In the genomic region with DNA sequence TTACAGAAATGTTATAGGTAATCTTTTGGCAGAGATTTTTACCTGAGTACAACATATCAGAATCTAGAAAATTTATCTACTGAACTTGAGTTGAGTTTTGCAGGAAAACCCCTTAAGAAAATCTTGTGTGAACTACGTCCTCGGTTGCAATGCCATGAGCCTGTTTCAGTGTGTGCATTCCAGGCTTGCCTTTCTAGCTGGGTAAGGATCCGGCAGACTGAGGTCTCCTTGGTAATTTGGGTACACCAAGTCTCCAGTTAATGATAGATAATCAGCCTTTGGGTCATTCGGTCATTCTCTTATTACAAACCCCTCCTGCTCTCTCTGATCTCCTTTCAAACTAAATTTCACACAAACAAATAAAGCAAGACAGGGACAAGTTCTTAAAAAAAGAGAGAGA, we compare ENCODE assay signal across 16 cellular contexts. TPM values are rescaled to one million over a fixed set of nuclear protein-coding genes. Genes with fewer than 3 reads are reported as not detected.
"Had no signal": no experiment of that assay in that cellular context is flagged by ENCODE, and none has a peak within 500 bp of the region (broad histone marks: within the 10 kb centered on the region; RNA-seq: fewer than 3 reads in every experiment).

No MANE protein-coding gene starts in this region.

- H3K4me3 Mint-ChIP-seq: activated CD4-positive, alpha-beta memory T cell treated with anti-CD3 and anti-CD28 coated beads, Interleukin-2, amount 10 ng/mL, durations not matched to agents 7 days and 5 days; activated T-cell treated with anti-CD3 and anti-CD28 coated beads, Interleukin-2, amount 50 U/mL, for 4 hours; naive B cell; T-helper 17 cell had no signal

- DNase-seq: activated CD4-positive, alpha-beta memory T cell treated with anti-CD3 and anti-CD28 coated beads, Interleukin-2, amount 10 ng/mL, durations not matched to agents 7 days and 5 days; activated CD4-positive, alpha-beta T cell treated with anti-CD3 and anti-CD28 coated beads for 4 hours; activated effector memory CD4-positive, alpha-beta T cell treated with Interleukin-2 at 50 U/mL for 16 hours; activated naive CD4-positive, alpha-beta T cell treated with anti-CD3 and anti-CD28 coated beads, Interleukin-2, amount 50 U/mL, for 16 hours; activated T-cell treated with anti-CD3 and anti-CD28 coated beads, Interleukin-2, amount 50 U/mL, for 4 hours; foreskin fibroblast; midbrain; naive B cell; right lobe of liver; SIG-M5; spleen; T-helper 17 cell; thyroid gland had no signal

- H3K27ac ChIP-seq: cardiac muscle cell, spleen, thyroid gland had no signal

- H3K9me3 Mint-ChIP-seq: activated CD4-positive, alpha-beta memory T cell treated with anti-CD3 and anti-CD28 coated beads, Interleukin-2, amount 10 ng/mL, durations not matched to agents 7 days and 5 days had no signal

- H3K4me3 ChIP-seq: cardiac muscle cell, lung, right lobe of liver, spleen, thyroid gland had no signal

- H3K9me3 ChIP-seq: right lobe of liver, spleen, thyroid gland had no signal

- ATAC-seq: activated T-cell treated with anti-CD3 and anti-CD28 coated beads, Interleukin-2, amount 50 U/mL, for 4 hours; esophagus mucosa; T-helper 17 cell had no signal

- H3K27ac Mint-ChIP-seq: activated CD4-positive, alpha-beta memory T cell treated with anti-CD3 and anti-CD28 coated beads, Interleukin-2, amount 10 ng/mL, durations not matched to agents 7 days and 5 days; naive B cell; T-helper 17 cell had no signal

- H3K36me3 ChIP-seq: cardiac muscle cell, right lobe of liver, spleen, thyroid gland had no signal

RNA-seq across cellular contexts. Expression of gene HAND2, which starts 5.9 kb away (rescaled TPM):
- total RNA-seq: activated CD4-positive, alpha-beta memory T cell treated with anti-CD3 and anti-CD28 coated beads, Interleukin-2, amount 10 ng/mL, durations not matched to agents 7 days and 5 days; activated T-cell treated with anti-CD3 and anti-CD28 coated beads, Interleukin-2, amount 50 U/mL, for 4 hours; T-helper 17 cell had no signal
